15 cellular contexts compared by ENCODE assay signal in the genomic region with DNA sequence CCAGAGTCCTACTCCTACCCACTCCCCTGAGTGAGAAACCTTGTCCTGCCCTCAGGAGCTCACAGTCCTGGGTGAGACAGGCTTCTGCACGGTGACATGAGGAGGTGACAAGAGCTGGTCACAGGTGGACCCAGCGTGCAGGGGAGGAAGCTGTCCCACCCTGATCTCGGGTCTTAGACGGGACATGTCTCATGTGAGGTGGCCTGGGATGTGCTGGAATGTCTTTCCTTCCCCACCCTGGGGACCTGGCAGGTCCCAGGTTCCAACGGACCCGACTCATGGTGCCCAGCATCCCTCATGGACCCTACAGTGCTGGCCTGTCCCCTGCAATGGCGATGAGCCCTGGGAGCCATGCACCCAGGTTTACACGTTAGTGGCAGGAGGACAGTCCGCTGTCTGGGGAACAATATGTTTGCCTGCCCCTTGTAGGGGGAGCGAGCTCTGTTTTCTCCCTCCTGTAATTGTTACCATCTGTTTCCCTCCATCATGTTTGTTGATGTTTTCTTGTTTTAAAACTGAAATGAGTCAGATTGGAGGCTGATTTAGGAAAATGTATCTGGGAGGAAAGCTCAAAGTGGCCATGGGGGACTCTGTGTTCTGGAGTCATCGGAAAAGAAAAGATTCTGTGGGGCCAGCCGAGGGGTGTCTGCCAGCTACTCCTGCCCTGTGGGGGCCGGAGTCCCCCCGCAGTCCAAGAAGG.
"Had no signal": no experiment of that assay in that cellular context is flagged by ENCODE, and none has a peak within 500 bp of the region (broad histone marks: within the 10 kb centered on the region; RNA-seq: fewer than 3 reads in every experiment).

No MANE protein-coding gene starts in this region.

- H3K4me1 Mint-ChIP-seq: activated naive CD4-positive, alpha-beta T cell treated with anti-CD3 and anti-CD28 coated beads, Interleukin-2, amount 50 U/mL, for 24 hours; memory B cell; T-helper 17 cell had no signal

- ATAC-seq: left lung; naive thymus-derived CD8-positive, alpha-beta T cell; psoas muscle; right lobe of liver; T-helper 17 cell had no signal

- H3K4me3 ChIP-seq: cardiac muscle cell, left lung, psoas muscle, right lobe of liver, stomach, thoracic aorta had no signal

- H3K27me3 Mint-ChIP-seq: activated CD4-positive, alpha-beta memory T cell treated with anti-CD3 and anti-CD28 coated beads for 36 hours; activated naive CD4-positive, alpha-beta T cell treated with anti-CD3 and anti-CD28 coated beads, Interleukin-2, amount 50 U/mL, for 24 hours; activated T-cell treated with anti-CD3 and anti-CD28 coated beads, Interleukin-2, amount 50 U/mL, for 24 hours; memory B cell had no signal

- H3K4me1 ChIP-seq: left lung, psoas muscle, right lobe of liver had no signal

- H3K4me3 Mint-ChIP-seq: activated CD4-positive, alpha-beta memory T cell treated with anti-CD3 and anti-CD28 coated beads for 36 hours; activated naive CD4-positive, alpha-beta T cell treated with anti-CD3 and anti-CD28 coated beads, Interleukin-2, amount 50 U/mL, for 24 hours; activated T-cell treated with anti-CD3 and anti-CD28 coated beads, Interleukin-2, amount 50 U/mL, for 24 hours; memory B cell; naive thymus-derived CD8-positive, alpha-beta T cell; T-helper 17 cell had no signal

- H3K27ac ChIP-seq: cardiac muscle cell, left lung, psoas muscle, right lobe of liver, thoracic aorta, WERI-Rb-1 had no signal

- DNase-seq: activated CD4-positive, alpha-beta memory T cell treated with anti-CD3 and anti-CD28 coated beads for 36 hours; activated T-cell treated with anti-CD3 and anti-CD28 coated beads, Interleukin-2, amount 50 U/mL, for 24 hours; hippocampal formation; psoas muscle; stimulated activated CD4-positive, alpha-beta T cell treated with anti-CD3 and anti-CD28 coated beads, Interleukin-1b, Interleukin-23, amount 100 ng/mL, for 48 hours; stomach; T-helper 17 cell; WERI-Rb-1 had no signal

- H3K27me3 ChIP-seq: cardiac muscle cell, left lung, right lobe of liver, stomach had no signal

- H3K9me3 ChIP-seq: right lobe of liver had no signal

- H3K36me3 Mint-ChIP-seq: activated CD4-positive, alpha-beta memory T cell treated with anti-CD3 and anti-CD28 coated beads for 36 hours had no signal

- H3K9me3 Mint-ChIP-seq: activated naive CD4-positive, alpha-beta T cell treated with anti-CD3 and anti-CD28 coated beads, Interleukin-2, amount 50 U/mL, for 24 hours had no signal

- H3K36me3 ChIP-seq: cardiac muscle cell, left lung, right lobe of liver, stomach, thoracic aorta had no signal

- H3K27ac Mint-ChIP-seq: activated CD4-positive, alpha-beta memory T cell treated with anti-CD3 and anti-CD28 coated beads for 36 hours; activated naive CD4-positive, alpha-beta T cell treated with anti-CD3 and anti-CD28 coated beads, Interleukin-2, amount 50 U/mL, for 24 hours; activated T-cell treated with anti-CD3 and anti-CD28 coated beads, Interleukin-2, amount 50 U/mL, for 24 hours; memory B cell; naive thymus-derived CD8-positive, alpha-beta T cell; T-helper 17 cell had no signal
